In genomic region chr5:112977440-112977861, GRCh38 we compare ENCODE assay signal across 8 cellular contexts. TPM values are rescaled to one million over a fixed set of nuclear protein-coding genes. Genes with fewer than 3 reads are reported as not detected.
DNase-seq lines count a peak whose midpoint lies in the region; ATAC-seq, FAIRE-seq and TF ChIP-seq lines count a peak whose summit lies in the region.

No MANE protein-coding gene starts in this region.

- no peaks in the 10 kb centered on the region for H3K27me3 Mint-ChIP-seq in osteocyte (ENCODE audit: unreplicated experiment)

- H3K4me3 ChIP-seq in SJCRH30: peak overlapping the region; percentile 74
- H3K4me3 ChIP-seq in epithelial cell of proximal tubule (ENCODE audit: low read depth, low read length): peak overlapping the region; percentile 91

- peaks cover 44% of the 10 kb centered on the region for H3K4me1 Mint-ChIP-seq in osteocyte (ENCODE audit: unreplicated experiment)

- H3K4me1 ChIP-seq in SJCRH30: peaks cover 6% of the 10 kb centered on the region; the same call in 1 of the 2 replicates

- FAIRE-seq in frontal cortex (lab: Jason Lieb, UNC): no peak

- peak overlapping the region; percentile 95 for H3K27ac Mint-ChIP-seq in osteocyte (ENCODE audit: unreplicated experiment)

- peak overlapping the region; percentile 96 for H3K4me3 Mint-ChIP-seq in osteocyte (ENCODE audit: unreplicated experiment)

- peaks cover 6% of the 10 kb centered on the region for H3K36me3 ChIP-seq in SJCRH30

- peaks cover 2% of the 10 kb centered on the region for H3K36me3 Mint-ChIP-seq in osteocyte (ENCODE audit: unreplicated experiment)

- TF ChIP-seq CTCF in epithelial cell of proximal tubule (conservative IDR thresholded peaks at IDR 0.05; ENCODE audit: low read depth, low read length): no peak
- no peak for TF ChIP-seq CTCF in osteocyte (IDR thresholded peaks at IDR 0.05)

- H3K9me3 Mint-ChIP-seq in osteocyte (ENCODE audit: unreplicated experiment): no peaks in the 10 kb centered on the region

- no peaks in the 10 kb centered on the region for H3K9me3 ChIP-seq in SJCRH30 (replicated peaks)

- H3K27me3 ChIP-seq in SJCRH30: no peaks in the 10 kb centered on the region

- no peak for ATAC-seq in HG03039 (IDR thresholded peaks at IDR 0.05; ENCODE audit: unreplicated experiment)

- H3K27ac ChIP-seq in SJCRH30: peak overlapping the region; percentile 66

- DNase-seq in DMS53 (lab: John Stamatoyannopoulos, UW) (peak; percentile 47), DMS53 treated with DMSO at 0.1 percent for 48 hours (lab: John Stamatoyannopoulos, UW; ENCODE audit: unreplicated experiment) (no peak), SJCRH30 (no peak), epithelial cell of proximal tubule (ENCODE audit: low read depth) (no peak), osteocyte (ENCODE audit: extremely low spot score, unreplicated experiment) (no peak), frontal cortex (ENCODE audit: low spot score in 2 of 2) (no peak), C1 segment of cervical spinal cord (lab: John Stamatoyannopoulos, UW) (no peak)

RNA-seq across cellular contexts. Expression of gene DCP2, which starts 0.9 kb away (rescaled TPM):
- total RNA-seq in SJCRH30 (2014; rRNA removed; shearing (Covaris generic)): 84.7 and 91.3 TPM in 2 replicates
- total RNA-seq in epithelial cell of proximal tubule (24.5 and 28.9 TPM in 2 replicates), osteocyte (39.7 and 45.6 TPM in 2 replicates), frontal cortex (118 TPM)

RNA-seq across cellular contexts. Expression of gene REEP5, which starts 55.4 kb away (rescaled TPM):
- total RNA-seq in SJCRH30 (2014; rRNA removed; shearing (Covaris generic)): 24.9 and 30.7 TPM in 2 replicates
- total RNA-seq in epithelial cell of proximal tubule: 64.0 and 65.3 TPM in 2 replicates
- 66.4 and 73.8 TPM in 2 replicates for total RNA-seq in osteocyte
- total RNA-seq in frontal cortex: 97.4 TPM
